15 cellular contexts compared by ENCODE assay signal in the genomic region with DNA sequence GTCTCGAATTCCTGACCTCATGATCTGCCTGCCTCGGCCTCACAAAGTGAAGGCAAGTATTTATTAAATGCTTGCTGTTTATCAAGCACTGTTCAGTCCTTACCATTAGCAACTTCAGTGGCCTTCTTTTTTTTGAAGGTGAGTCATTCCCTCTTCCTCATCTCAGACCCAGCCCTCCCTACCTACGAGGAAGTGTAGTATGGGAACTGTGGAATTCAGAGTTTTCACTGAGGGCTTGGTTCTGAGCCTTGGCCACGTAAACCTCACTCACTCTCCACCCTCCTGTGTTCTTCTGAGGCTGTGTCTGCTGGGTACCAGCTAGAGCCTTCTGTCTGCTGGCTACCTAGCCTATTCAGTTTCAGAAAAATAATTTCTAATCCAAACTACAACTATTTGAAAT.
DNase-seq lines count a peak whose midpoint lies in the region; ATAC-seq and TF ChIP-seq lines count a peak whose summit lies in the region.
"Had no signal": no experiment of that assay in that cellular context is flagged by ENCODE, and none has a peak within 500 bp of the region (broad histone marks: within the 10 kb centered on the region; RNA-seq: fewer than 3 reads in every experiment).

No MANE protein-coding gene starts in this region.

- H3K4me1 ChIP-seq in HCT116 (ENCODE audit: control insufficient read depth in 1 of 2, insufficient read depth in 2 of 2, low read length in 2 of 2) (peaks cover 58 to 72% of the 10 kb centered on the region in 2 experiments), foreskin keratinocyte (peaks cover 9% of the 10 kb centered on the region)

- CTCF ChIA-PET in HCT116 (lab: Charles Lee): no interaction called here

- peak overlapping the region; percentile 39 for H3K27ac Mint-ChIP-seq in T-helper 17 cell
- H3K27ac Mint-ChIP-seq in stimulated activated memory B cell treated with anti-CD40 and anti-IgM and Interleukin-4, amounts not matched to agents 10 μg/mL and 1 μg/mL and 100 μg/mL, for 72 hours: peak overlapping the region; percentile 50
- H3K27ac Mint-ChIP-seq: activated CD4-positive, alpha-beta memory T cell treated with anti-CD3 and anti-CD28 coated beads for 36 hours; nephron progenitor cell; stimulated activated naive CD8-positive, alpha-beta T cell treated with anti-CD3 and anti-CD28 coated beads, Interleukin-15, amount 100 ng/mL, for 72 hours had no signal

- DNase-seq in HCT116 (ENCODE audit: low read depth, low spot score) (peak; percentile 86), T-helper 17 cell (no peak), foreskin keratinocyte (peak; percentile 62 to 84), HuH-7 (ENCODE audit: low spot score) (no peak), superior temporal gyrus (ENCODE audit: extremely low spot score) (no peak)
- DNase-seq in activated effector memory CD4-positive, alpha-beta T cell treated with anti-CD3 and anti-CD28 coated beads, Interleukin-2, amount 50 U/mL, for 16 hours: no peak
- DNase-seq: activated CD4-positive, alpha-beta memory T cell treated with anti-CD3 and anti-CD28 coated beads for 36 hours; CD4-positive, alpha-beta memory T cell; GF-D8; heart left ventricle; NCI-H1436; nephron progenitor cell; stimulated activated naive CD8-positive, alpha-beta T cell treated with anti-CD3 and anti-CD28 coated beads, Interleukin-15, amount 100 ng/mL, for 72 hours had no signal

- H3K9me3 ChIP-seq in HCT116 (ENCODE audit: control insufficient read depth in 1 of 2, insufficient read depth in 1 of 2, low read depth in 1 of 2, low read length in 2 of 2) (no peaks in the 10 kb centered on the region), T-helper 17 cell (ENCODE audit: control insufficient read depth, low read length, poor library complexity, severe bottlenecking) (no peaks in the 10 kb centered on the region)
- H3K9me3 ChIP-seq: heart left ventricle had no signal

- H3K4me3 Mint-ChIP-seq in T-helper 17 cell: no peak overlapping the region
- H3K4me3 Mint-ChIP-seq in stimulated activated memory B cell treated with anti-CD40 and anti-IgM and Interleukin-4, amounts not matched to agents 10 μg/mL and 1 μg/mL and 100 μg/mL, for 72 hours: no peak overlapping the region
- H3K4me3 Mint-ChIP-seq: activated CD4-positive, alpha-beta memory T cell treated with anti-CD3 and anti-CD28 coated beads for 36 hours; brain; CD4-positive, alpha-beta memory T cell; nephron progenitor cell; stimulated activated naive CD8-positive, alpha-beta T cell treated with anti-CD3 and anti-CD28 coated beads, Interleukin-15, amount 100 ng/mL, for 72 hours had no signal

- no peaks in the 10 kb centered on the region; a peak in 1 of 4 replicates for H3K36me3 ChIP-seq in HCT116 (ENCODE audit: control insufficient read depth in 1 of 2, insufficient read depth in 2 of 2, low read length in 2 of 2)
- H3K36me3 ChIP-seq: heart left ventricle had no signal

- H3K79me2 ChIP-seq in HCT116 (ENCODE audit: insufficient read depth, low read length): no peaks in the 10 kb centered on the region

- no peaks in the 10 kb centered on the region for H3K9me3 Mint-ChIP-seq in stimulated activated memory B cell treated with anti-CD40 and anti-IgM and Interleukin-4, amounts not matched to agents 10 μg/mL and 1 μg/mL and 100 μg/mL, for 72 hours
- H3K9me3 Mint-ChIP-seq: activated CD4-positive, alpha-beta memory T cell treated with anti-CD3 and anti-CD28 coated beads for 36 hours; nephron progenitor cell had no signal

- no peaks in the 10 kb centered on the region for H3K27me3 ChIP-seq in HCT116 (ENCODE audit: insufficient read depth, low read length)
- H3K27me3 ChIP-seq in foreskin keratinocyte: no peaks in the 10 kb centered on the region
- H3K27me3 ChIP-seq: heart left ventricle had no signal

- H3K27ac ChIP-seq in HCT116 (ENCODE audit: low read depth, low read length) (peak overlapping the region; percentile 78), foreskin keratinocyte (peak overlapping the region; percentile 2)

- no TSS peak for BruUV-seq in HCT116 (replicated peaks; lab: Mats Ljungman, UMichigan)

- TF ChIP-seq POLR2A in HCT116 (IDR thresholded peaks at IDR 0.05; ENCODE audit: borderline replicate concordance, extremely low read depth, insufficient read depth, insufficient read length): no peak

- POLR2A ChIA-PET in HCT116 (lab: Charles Lee): interaction anchor here (1.0 to 2.4 kb wide), 7 partner anchors 9 to 47 kb away, joined by 3 to 8 read pairs (median 4); no protein-coding TSS in a partner anchor

- H3K4me1 Mint-ChIP-seq in T-helper 17 cell: peaks cover 5% of the 10 kb centered on the region
- H3K4me1 Mint-ChIP-seq in stimulated activated memory B cell treated with anti-CD40 and anti-IgM and Interleukin-4, amounts not matched to agents 10 μg/mL and 1 μg/mL and 100 μg/mL, for 72 hours: peaks cover 11% of the 10 kb centered on the region

- ATAC-seq in HCT116: peak; percentile 92
- no peak for ATAC-seq in T-helper 17 cell
- ATAC-seq in foreskin keratinocyte: peak; percentile 99
- ATAC-seq in stimulated activated memory B cell treated with anti-CD40 and anti-IgM and Interleukin-4, amounts not matched to agents 10 μg/mL and 1 μg/mL and 100 μg/mL, for 72 hours: no peak
- ATAC-seq: stimulated activated naive CD8-positive, alpha-beta T cell treated with anti-CD3 and anti-CD28 coated beads, Interleukin-15, amount 100 ng/mL, for 72 hours had no signal

- H3K9me2 ChIP-seq in HCT116 (ENCODE audit: insufficient read depth): no peaks in the 10 kb centered on the region

- no peak overlapping the region for H3K4me3 ChIP-seq in HCT116 (replicated peaks in 1 of 2; ENCODE audit: low read depth in 1 of 2, low read length in 2 of 2)
- H3K4me3 ChIP-seq: heart left ventricle had no signal

- no peak for TF ChIP-seq RAD21 in HCT116 (IDR thresholded peaks at IDR 0.05; ENCODE audit: low read depth)

- peak overlapping the region; percentile 60 for H3K9ac ChIP-seq in HCT116 (ENCODE audit: low read length)

- no peaks in the 10 kb centered on the region for H4K20me1 ChIP-seq in HCT116 (ENCODE audit: insufficient read depth)

- peak overlapping the region; percentile 68 for H3K4me2 ChIP-seq in HCT116 (ENCODE audit: low read length)

- H3K36me3 Mint-ChIP-seq in T-helper 17 cell (ENCODE audit: low read depth): peaks cover 3% of the 10 kb centered on the region
- no peaks in the 10 kb centered on the region for H3K36me3 Mint-ChIP-seq in stimulated activated memory B cell treated with anti-CD40 and anti-IgM and Interleukin-4, amounts not matched to agents 10 μg/mL and 1 μg/mL and 100 μg/mL, for 72 hours
- H3K36me3 Mint-ChIP-seq: activated CD4-positive, alpha-beta memory T cell treated with anti-CD3 and anti-CD28 coated beads for 36 hours; CD4-positive, alpha-beta memory T cell had no signal

- H3K27me3 Mint-ChIP-seq in T-helper 17 cell: no peaks in the 10 kb centered on the region
- H3K27me3 Mint-ChIP-seq in stimulated activated memory B cell treated with anti-CD40 and anti-IgM and Interleukin-4, amounts not matched to agents 10 μg/mL and 1 μg/mL and 100 μg/mL, for 72 hours: no peaks in the 10 kb centered on the region
- H3K27me3 Mint-ChIP-seq: activated CD4-positive, alpha-beta memory T cell treated with anti-CD3 and anti-CD28 coated beads for 36 hours; CD4-positive, alpha-beta memory T cell; stimulated activated naive CD8-positive, alpha-beta T cell treated with anti-CD3 and anti-CD28 coated beads, Interleukin-15, amount 100 ng/mL, for 72 hours had no signal

- no peak for TF ChIP-seq CTCF in HCT116 (IDR thresholded peaks at IDR 0.05 in 2 of 3, conservative IDR thresholded peaks at IDR 0.05 in 1 of 3; ENCODE audit: borderline replicate concordance in 1 of 3, insufficient read depth in 1 of 3, low read depth in 2 of 3, low read length in 2 of 3)
- no peak for TF ChIP-seq CTCF in foreskin keratinocyte (conservative IDR thresholded peaks at IDR 0.05)

- no peak overlapping the region for H2AFZ ChIP-seq in HCT116 (ENCODE audit: low read depth, low read length, poor library complexity, severe bottlenecking)

- RAD21 ChIA-PET in HCT116 (lab: Charles Lee; ENCODE audit: low non-redundant PET in 1 of 2, low total read pairs in 2 of 2, uncharacterized antibody in 2 of 2, unreplicated experiment in 2 of 2): no interaction called here

- intact Hi-C loops in HCT116 (cut with micrococcal nuclease): no loop called here

TF ChIP-seq in HCT116, 20 proteins besides CTCF, POLR2A, EP300 and RAD21 (continues in another document):
- TF ChIP-seq SIN3A (IDR thresholded peaks at IDR 0.05; ENCODE audit: low read depth): 0 out of 2 replicates have a peak, but pooled peaks have one; percentile 39
- no peak for TF ChIP-seq EGR1 (IDR thresholded peaks at IDR 0.05; ENCODE audit: low read depth)
- peak; percentile 73 for TF ChIP-seq POLR2AphosphoS5 (IDR thresholded peaks at IDR 0.05; ENCODE audit: low read depth, low read length)
- TF ChIP-seq, protein P1, sequence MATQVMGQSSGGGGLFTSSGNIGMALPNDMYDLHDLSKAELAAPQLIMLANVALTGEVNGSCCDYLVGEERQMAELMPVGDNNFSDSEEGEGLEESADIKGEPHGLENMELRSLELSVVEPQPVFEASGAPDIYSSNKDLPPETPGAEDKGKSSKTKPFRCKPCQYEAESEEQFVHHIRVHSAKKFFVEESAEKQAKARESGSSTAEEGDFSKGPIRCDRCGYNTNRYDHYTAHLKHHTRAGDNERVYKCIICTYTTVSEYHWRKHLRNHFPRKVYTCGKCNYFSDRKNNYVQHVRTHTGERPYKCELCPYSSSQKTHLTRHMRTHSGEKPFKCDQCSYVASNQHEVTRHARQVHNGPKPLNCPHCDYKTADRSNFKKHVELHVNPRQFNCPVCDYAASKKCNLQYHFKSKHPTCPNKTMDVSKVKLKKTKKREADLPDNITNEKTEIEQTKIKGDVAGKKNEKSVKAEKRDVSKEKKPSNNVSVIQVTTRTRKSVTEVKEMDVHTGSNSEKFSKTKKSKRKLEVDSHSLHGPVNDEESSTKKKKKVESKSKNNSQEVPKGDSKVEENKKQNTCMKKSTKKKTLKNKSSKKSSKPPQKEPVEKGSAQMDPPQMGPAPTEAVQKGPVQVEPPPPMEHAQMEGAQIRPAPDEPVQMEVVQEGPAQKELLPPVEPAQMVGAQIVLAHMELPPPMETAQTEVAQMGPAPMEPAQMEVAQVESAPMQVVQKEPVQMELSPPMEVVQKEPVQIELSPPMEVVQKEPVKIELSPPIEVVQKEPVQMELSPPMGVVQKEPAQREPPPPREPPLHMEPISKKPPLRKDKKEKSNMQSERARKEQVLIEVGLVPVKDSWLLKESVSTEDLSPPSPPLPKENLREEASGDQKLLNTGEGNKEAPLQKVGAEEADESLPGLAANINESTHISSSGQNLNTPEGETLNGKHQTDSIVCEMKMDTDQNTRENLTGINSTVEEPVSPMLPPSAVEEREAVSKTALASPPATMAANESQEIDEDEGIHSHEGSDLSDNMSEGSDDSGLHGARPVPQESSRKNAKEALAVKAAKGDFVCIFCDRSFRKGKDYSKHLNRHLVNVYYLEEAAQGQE (IDR thresholded peaks at IDR 0.05; ENCODE audit: low read depth): no peak

Comparison
In these comparisons a context has a peak if more than half of its experiments do, and no peak if none do; other contexts are left out.
1. ATAC-seq: peak in HCT116 (single experiment) and foreskin keratinocyte (single experiment); none in T-helper 17 cell (single experiment) and stimulated activated memory B cell treated with anti-CD40 and anti-IgM and Interleukin-4, amounts not matched to agents 10 μg/mL and 1 μg/mL and 100 μg/mL, for 72 hours (single experiment).
2. DNase-seq: peak in HCT116 (single experiment) and foreskin keratinocyte (2 of 2); none in T-helper 17 cell (0 of 3), HuH-7 (single experiment), activated effector memory CD4-positive, alpha-beta T cell treated with anti-CD3 and anti-CD28 coated beads, Interleukin-2, amount 50 U/mL, for 16 hours (single experiment) and superior temporal gyrus (single experiment).